ENCODE assay signal across 10 cellular contexts in genomic region chr1:153697873-153698647, GRCh38. TPM values are rescaled to one million over a fixed set of nuclear protein-coding genes. Genes with fewer than 3 reads are reported as not detected.
DNase-seq lines count a peak whose midpoint lies in the region; ATAC-seq and TF ChIP-seq lines count a peak whose summit lies in the region.
"Had no signal": no experiment of that assay in that cellular context is flagged by ENCODE, and none has a peak within 500 bp of the region (broad histone marks: within the 10 kb centered on the region; RNA-seq: fewer than 3 reads in every experiment).

No MANE protein-coding gene starts in this region.

- intact Hi-C loops in mucosa of descending colon (cut with DNase I, micrococcal nuclease) = no loop called here

- TF ChIP-seq CTCF in mucosa of descending colon (IDR thresholded peaks at IDR 0.05) = no peak
- no peak for TF ChIP-seq CTCF in thoracic aorta (IDR thresholded peaks at IDR 0.05)

- H3K4me1 ChIP-seq in mucosa of descending colon (ENCODE audit: low read depth) (no peaks in the 10 kb centered on the region), thoracic aorta (ENCODE audit: control insufficient read depth in 1 of 2, low read depth in 2 of 2) (peaks cover 23 to 31% of the 10 kb centered on the region in 2 donors)

- no peaks in the 10 kb centered on the region for H3K27me3 ChIP-seq in thoracic aorta (replicated peaks; ENCODE audit: insufficient read depth)

- H3K4me3 ChIP-seq in mucosa of descending colon (no peak overlapping the region), thoracic aorta (peak overlapping the region; percentile 57)

- DNase-seq in NCI-H69 (lab: John Stamatoyannopoulos, UW) (peak; percentile 67), mucosa of descending colon (peak in 1 of 3 donors; percentile 27), thoracic aorta (ENCODE audit: low spot score) (peak; percentile 67), NCI-H446 (lab: John Stamatoyannopoulos, UW) (no peak), SW 1271 (lab: John Stamatoyannopoulos, UW) (no peak)
- DNase-seq in central memory CD4-positive, alpha-beta T cell = no peak
- DNase-seq in stimulated activated CD4-positive, alpha-beta T cell treated with anti-CD3 and anti-CD28 coated beads, Interleukin-4, amount 100 ng/mL, for 1 hour = no peak
- DNase-seq: activated T-cell treated with anti-CD3 and anti-CD28 coated beads, Interleukin-2, amount 50 U/mL, for 48 hours; NCI-H2029 had no signal

- H3K9me3 ChIP-seq in mucosa of descending colon = no peaks in the 10 kb centered on the region
- no peaks in the 10 kb centered on the region for H3K9me3 ChIP-seq in thoracic aorta

- ATAC-seq in esophagus mucosa (peak; percentile 65), mucosa of descending colon (peak; percentile 42), thoracic aorta (ENCODE audit: insufficient number of reproducible peaks, low FRiP score, low read depth) (peak; percentile 76)

- H3K36me3 ChIP-seq in mucosa of descending colon (ENCODE audit: low read depth) (no peaks in the 10 kb centered on the region), thoracic aorta (peaks cover 8% of the 10 kb centered on the region)

- H3K27ac ChIP-seq in thoracic aorta = peak overlapping the region; percentile 98 to 100

RNA-seq across cellular contexts. Expression of gene NPR1, which starts 19.6 kb away (rescaled TPM):
- total RNA-seq in esophagus mucosa (1.8 TPM), mucosa of descending colon (10 to 100 TPM in 1 of 3 donors, 1 to 10 TPM in 2; 2.3 to 16.4 (median 6.0) TPM), thoracic aorta (100 to 1,000 TPM; 279 to 293 TPM)

RNA-seq across cellular contexts. Expression of gene ILF2, which starts 27.3 kb away (rescaled TPM):
- total RNA-seq in esophagus mucosa (131 TPM), mucosa of descending colon (100 to 1,000 TPM in 1 of 3 donors, 10 to 100 TPM in 2; 78.4 to 126 (median 81.3) TPM), thoracic aorta (10 to 100 TPM; 75.7 to 81.8 TPM)

RNA-seq across cellular contexts. Expression of gene INTS3, which starts 29.8 kb away (rescaled TPM):
- 22.5 TPM for total RNA-seq in esophagus mucosa
- 10 to 100 TPM; 30.6 to 52.3 (median 36.1) TPM for total RNA-seq in mucosa of descending colon
- 10 to 100 TPM; 63.8 to 68.8 TPM for total RNA-seq in thoracic aorta

RNA-seq across cellular contexts. Expression of gene SNAPIN, which starts 39.6 kb away (rescaled TPM):
- total RNA-seq in esophagus mucosa (32.0 TPM), mucosa of descending colon (10 to 100 TPM; 22.6 to 33.7 (median 25.4) TPM), thoracic aorta (10 to 100 TPM; 37.9 to 41.6 TPM)

Comparison
In these comparisons a context has a peak if more than half of its experiments do, and no peak if none do; other contexts are left out.
1. DNase-seq: peak in NCI-H69 (single experiment) and thoracic aorta (single experiment); none in NCI-H446 (0 of 2), central memory CD4-positive, alpha-beta T cell (single experiment), stimulated activated CD4-positive, alpha-beta T cell treated with anti-CD3 and anti-CD28 coated beads, Interleukin-4, amount 100 ng/mL, for 1 hour (single experiment) and SW 1271 (0 of 2).
2. RNA of gene NPR1, which starts 19.6 kb away (total RNA-seq): 279 to 293 TPM in thoracic aorta; 2.3 to 16.4 TPM in mucosa of descending colon and 1.8 TPM in esophagus mucosa (single experiment); every median in the first group is over 10 times any median in the second.
3. Peak in every context shown above with its lines, with median percentiles within 50 percentile points of each other: ATAC-seq.